Comparison of ENCODE assay signal across 8 cellular contexts in the genomic region with DNA sequence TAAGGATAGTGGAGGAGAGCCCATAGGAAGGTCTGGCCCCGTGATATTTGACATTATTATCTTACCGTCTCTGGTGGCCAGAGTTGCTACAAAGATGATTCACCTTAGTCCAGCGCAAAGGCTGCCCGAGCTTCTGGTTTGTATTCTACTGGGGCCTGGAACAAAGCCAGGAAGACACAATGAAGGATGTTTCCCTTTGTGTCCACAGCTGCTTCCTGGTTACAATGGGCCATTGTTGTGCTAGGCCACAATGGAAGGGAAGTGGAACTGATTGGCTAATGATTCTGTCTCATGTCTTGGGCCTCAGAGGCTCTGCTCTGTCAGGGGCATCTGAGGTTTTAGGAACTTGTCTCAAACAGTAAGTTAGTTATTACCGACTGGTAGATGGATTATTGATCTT.
DNase-seq lines count a peak whose midpoint lies in the region; ATAC-seq and TF ChIP-seq lines count a peak whose summit lies in the region.

No MANE protein-coding gene starts in this region.

- peak overlapping the region; percentile 2; the same call in 1 of the 2 replicates for H3K4me3 ChIP-seq in DOHH2 (ENCODE audit: low read length)
- no peak overlapping the region for H3K4me3 ChIP-seq in epithelial cell of esophagus (ENCODE audit: low read length)

- no peaks in the 10 kb centered on the region for H3K27me3 ChIP-seq in DOHH2 (ENCODE audit: control insufficient read depth, low read length)

- no peaks in the 10 kb centered on the region for H3F3A ChIP-seq in DOHH2 (ENCODE audit: control insufficient read depth, insufficient read depth)

- H3K27ac ChIP-seq in DOHH2 (ENCODE audit: low read depth, low read length), result no peak overlapping the region

- TF ChIP-seq CTCF in DOHH2 (IDR thresholded peaks at IDR 0.05; ENCODE audit: low read depth, low read length, poor library complexity, severe bottlenecking) (no peak), epithelial cell of esophagus (IDR thresholded peaks at IDR 0.05; ENCODE audit: insufficient read depth, low read depth, low read length, missing control alignments) (no peak), HFFc6 (IDR thresholded peaks at IDR 0.05) (no peak)

- no peaks in the 10 kb centered on the region for H3K9me2 ChIP-seq in DOHH2 (replicated peaks; ENCODE audit: control insufficient read depth, low read length)

- no peaks in the 10 kb centered on the region for H3K36me3 ChIP-seq in DOHH2 (ENCODE audit: control insufficient read depth, low read length)

- no peaks in the 10 kb centered on the region for H4K20me1 ChIP-seq in DOHH2 (ENCODE audit: control insufficient read depth, insufficient read depth, low read depth, low read length)

- no peaks in the 10 kb centered on the region for H3K9me3 ChIP-seq in DOHH2 (ENCODE audit: control insufficient read depth, insufficient read depth, low read length)

- peaks cover 47% of the 10 kb centered on the region for H3K9me3 Mint-ChIP-seq in HFFc6
- H3K9me3 Mint-ChIP-seq in stimulated activated memory B cell treated with anti-CD40 and anti-IgM and Interleukin-4, amounts not matched to agents 10 μg/mL and 1 μg/mL and 100 μg/mL, for 72 hours, result no peaks in the 10 kb centered on the region

- H3K4me1 ChIP-seq in DOHH2 (ENCODE audit: control insufficient read depth, low read length), result peaks cover 12% of the 10 kb centered on the region

- no peaks in the 10 kb centered on the region for H3K4me1 Mint-ChIP-seq in HFFc6 (ENCODE audit: low read depth)
- no peaks in the 10 kb centered on the region for H3K4me1 Mint-ChIP-seq in stimulated activated memory B cell treated with anti-CD40 and anti-IgM and Interleukin-4, amounts not matched to agents 10 μg/mL and 1 μg/mL and 100 μg/mL, for 72 hours

- H3K4me2 ChIP-seq in DOHH2 (ENCODE audit: low read length), result peak overlapping the region; percentile 16; the same call in 1 of the 2 replicates

- no peaks in the 10 kb centered on the region for H3K79me2 ChIP-seq in DOHH2 (ENCODE audit: control insufficient read depth, low read length)

- ATAC-seq in HG02798 (IDR thresholded peaks at IDR 0.05; ENCODE audit: poor library complexity, unreplicated experiment), result peak; percentile 77
- no peak for ATAC-seq in stimulated activated memory B cell treated with anti-CD40 and anti-IgM and Interleukin-4, amounts not matched to agents 10 μg/mL and 1 μg/mL and 100 μg/mL, for 72 hours

- DNase-seq in NCI-H69 (lab: John Stamatoyannopoulos, UW) (peak; percentile 43), epithelial cell of esophagus (ENCODE audit: low read depth) (peak; percentile 1), pulmonary artery endothelial cell (ENCODE audit: low read depth, low spot score) (peak; percentile 48), HFFc6 (no peak), GM19238 (ENCODE audit: insufficient read length, low spot score) (no peak)

- H3K4me3 Mint-ChIP-seq in HFFc6, result no peak overlapping the region
- no peak overlapping the region for H3K4me3 Mint-ChIP-seq in stimulated activated memory B cell treated with anti-CD40 and anti-IgM and Interleukin-4, amounts not matched to agents 10 μg/mL and 1 μg/mL and 100 μg/mL, for 72 hours

- no peaks in the 10 kb centered on the region for H3K27me3 Mint-ChIP-seq in HFFc6 (ENCODE audit: insufficient read depth)
- no peaks in the 10 kb centered on the region for H3K27me3 Mint-ChIP-seq in stimulated activated memory B cell treated with anti-CD40 and anti-IgM and Interleukin-4, amounts not matched to agents 10 μg/mL and 1 μg/mL and 100 μg/mL, for 72 hours

- no peak overlapping the region for H3K27ac Mint-ChIP-seq in HFFc6
- H3K27ac Mint-ChIP-seq in stimulated activated memory B cell treated with anti-CD40 and anti-IgM and Interleukin-4, amounts not matched to agents 10 μg/mL and 1 μg/mL and 100 μg/mL, for 72 hours, result no peak overlapping the region

- H3K36me3 Mint-ChIP-seq in HFFc6 (ENCODE audit: low read depth), result no peaks in the 10 kb centered on the region
- no peaks in the 10 kb centered on the region for H3K36me3 Mint-ChIP-seq in stimulated activated memory B cell treated with anti-CD40 and anti-IgM and Interleukin-4, amounts not matched to agents 10 μg/mL and 1 μg/mL and 100 μg/mL, for 72 hours

Comparison
In these comparisons a context has a peak if more than half of its experiments do, and no peak if none do; other contexts are left out.
1. DNase-seq: peak in NCI-H69 (single experiment), epithelial cell of esophagus (single experiment) and pulmonary artery endothelial cell (single experiment); none in HFFc6 (single experiment) and GM19238 (single experiment).